In genomic region chr13:25085125-25085742, GRCh38 we compare ENCODE assay signal across 9 cellular contexts. TPM values are rescaled to one million over a fixed set of nuclear protein-coding genes. Genes with fewer than 3 reads are reported as not detected.
A peak's percentile ranks its signal among the peaks of the same experiment; 100 is the strongest.
DNase-seq lines count a peak whose midpoint lies in the region; ATAC-seq, FAIRE-seq and TF ChIP-seq lines count a peak whose summit lies in the region.
"Had no signal": no experiment of that assay in that cellular context is flagged by ENCODE, and none has a peak within 500 bp of the region (broad histone marks: within the 10 kb centered on the region; RNA-seq: fewer than 3 reads in every experiment).

No MANE protein-coding gene starts in this region.

- peak; percentile 72 for FAIRE-seq in GM12891 (lab: Jason Lieb, UNC)
- peak; percentile 41 for FAIRE-seq in GM12878 (lab: Jason Lieb, UNC)

- peak; percentile 81 for TF ChIP-seq RAD21 in GM12878 (IDR thresholded peaks at IDR 0.05; ENCODE audit: insufficient read depth, low read depth, low read length)
- peak; percentile 53 to 64 for TF ChIP-seq RAD21 in liver (IDR thresholded peaks at IDR 0.05)

- TF ChIP-seq POLR2A in GM12891 (IDR thresholded peaks at IDR 0.05; ENCODE audit: low read depth, low read length), result no peak
- TF ChIP-seq POLR2A in GM12878 (IDR thresholded peaks at IDR 0.05; ENCODE audit: low read depth, low read length), result no peak
- TF ChIP-seq POLR2A in GM18505 (IDR thresholded peaks at IDR 0.05; ENCODE audit: borderline replicate concordance, extremely low read depth, insufficient read depth, insufficient read length), result no peak

- H2AFZ ChIP-seq in GM12878 (ENCODE audit: control insufficient read depth, low read depth, low read length), result peak overlapping the region; percentile 18; the same call in 1 of the 2 replicates

- CTCF ChIA-PET in GM12878 (lab: Yijun Ruan, JAX), result interaction anchor here (0.6 to 4.8 kb wide), 5 partner anchors 28 to 290 kb away, joined by 3 to 48 read pairs (median 5); no protein-coding TSS in a partner anchor

- no peaks in the 10 kb centered on the region; a peak in 1 of 4 replicates for H3K27me3 ChIP-seq in GM12878 (replicated peaks in 1 of 2; ENCODE audit: control insufficient read depth in 2 of 2, insufficient read depth in 2 of 2, low read length in 1 of 2)
- H3K27me3 ChIP-seq in liver (ENCODE audit: control insufficient read depth in 4 of 4, insufficient read depth in 4 of 4, low read length in 3 of 4), result peaks cover 0 to 8% (median 0%) of the 10 kb centered on the region in 4 donors

- H3K79me2 ChIP-seq in GM12878 (ENCODE audit: control insufficient read depth, insufficient read depth, low read length), result no peaks in the 10 kb centered on the region

- no peaks in the 10 kb centered on the region for H4K20me1 ChIP-seq in GM12878 (ENCODE audit: control insufficient read depth, insufficient read depth)

- peak overlapping the region; percentile 23; the same call in 1 of the 2 replicates for H3K4me2 ChIP-seq in GM12878 (ENCODE audit: control insufficient read depth, insufficient read depth)

- no peak overlapping the region for H3K27ac ChIP-seq in GM12878 (ENCODE audit: control insufficient read depth, insufficient read depth)
- no peak overlapping the region for H3K27ac ChIP-seq in liver (ENCODE audit: low read depth in 1 of 2, low read length in 2 of 2)
- H3K27ac ChIP-seq: neutrophil had no signal

- ATAC-seq in GM12878 (peak; percentile 91), GM18505 (IDR thresholded peaks at IDR 0.05; ENCODE audit: unreplicated experiment) (no peak), HG02938 (IDR thresholded peaks at IDR 0.05; ENCODE audit: unreplicated experiment) (no peak), HG03196 (IDR thresholded peaks at IDR 0.05; ENCODE audit: unreplicated experiment) (no peak)

- H3K4me1 ChIP-seq in GM12878 (ENCODE audit: control insufficient read depth, insufficient read depth, low read length) (0 out of 2 replicates have a peak, but pooled peaks cover 3% of the 10 kb centered on the region), liver (ENCODE audit: control insufficient read depth in 4 of 4, insufficient read depth in 4 of 4, low read length in 3 of 4) (no peaks in the 10 kb centered on the region)

- no peak overlapping the region; the same call in 1 of the 2 replicates for H3K4me3 ChIP-seq in GM12878
- H3K4me3 ChIP-seq in liver (ENCODE audit: low read depth in 1 of 3, low read length in 3 of 3), result no peak overlapping the region

- RAD21 ChIA-PET in GM12878 (lab: Charles Lee; ENCODE audit: unreplicated experiment), result interaction anchor here (1.7 kb wide), 1 partner anchor 290 kb away, joined by 10 read pairs; no protein-coding TSS in a partner anchor

- SMC1A ChIA-PET in GM12878 (lab: Charles Lee; ENCODE audit: uncharacterized antibody, unreplicated experiment), result interaction anchor here (1.0 to 1.8 kb wide), 4 partner anchors 29 to 289 kb away, joined by 3 to 8 read pairs (median 6); no protein-coding TSS in a partner anchor

- H3K9ac ChIP-seq in GM12878 (ENCODE audit: control insufficient read depth, insufficient read depth, low read length) (no peak overlapping the region), liver (ENCODE audit: low read depth in 1 of 2, low read length in 2 of 2) (no peak overlapping the region)

- 40% methylated on average over 6 of the region's 6 CpGs for WGBS in GM12878 (ENCODE audit: insufficient coverage, insufficient replicate concordance, low lambda C conversion rate, missing lambda C conversion rate)
- 43% methylated on average over 6 of the region's 6 CpGs for WGBS in liver

- POLR2A ChIA-PET in GM12878 (lab: Charles Lee), result no interaction called here

- H3K36me3 ChIP-seq in GM12878 (ENCODE audit: control insufficient read depth in 2 of 2, insufficient read depth in 2 of 2, low read length in 1 of 2) (no peaks in the 10 kb centered on the region), liver (ENCODE audit: control insufficient read depth in 4 of 4, insufficient read depth in 3 of 4, low read depth in 1 of 4, low read length in 3 of 4) (no peaks in the 10 kb centered on the region)
- H3K36me3 ChIP-seq: neutrophil had no signal

- no TSS peak for BruUV-seq in GM12878 (replicated peaks; lab: Mats Ljungman, UMichigan)

- intact Hi-C loops in GM12878 (cut with micrococcal nuclease; ENCODE audit: unreplicated experiment), result loop anchor here (1.0 kb wide), 3 partner anchors 29 to 290 kb away; no protein-coding TSS in a partner anchor

- no peak for TF ChIP-seq EP300 in GM12878 (IDR thresholded peaks at IDR 0.05; ENCODE audit: borderline replicate concordance in 1 of 2, control insufficient read depth in 1 of 2, low read depth in 2 of 2, low read length in 2 of 2)

- in situ Hi-C loops in GM12878 (cut with MboI), result loop anchor here (10.0 kb wide), 1 partner anchor 290 kb away; the partner anchor contains the start of gene ATP8A2

- DNase-seq in Ammon's horn (ENCODE audit: low spot score), result peak; percentile 83
- DNase-seq in GM12891 (ENCODE audit: insufficient read length, low spot score), result no peak
- peak; percentile 2 for DNase-seq in NCI-H1694 treated with DMSO at 0.1 percent for 48 hours (lab: John Stamatoyannopoulos, UW)
- DNase-seq in GM12878 (ENCODE audit: low read depth, low spot score), result no peak

- TF ChIP-seq CTCF in GM12878 (IDR thresholded peaks at IDR 0.05 in 2 of 3, conservative IDR thresholded peaks at IDR 0.05 in 1 of 3; ENCODE audit: control insufficient read depth in 2 of 3, extremely low read depth in 1 of 3, insufficient read depth in 1 of 3, low read depth in 3 of 3, low read length in 3 of 3), result peak; percentile 62 to 75 (median 75)
- TF ChIP-seq CTCF in liver (IDR thresholded peaks at IDR 0.05; ENCODE audit: low read depth, low read length, missing input control), result peak; percentile 34

- H3K9me3 ChIP-seq in GM12878 (replicated peaks; ENCODE audit: control insufficient read depth, insufficient read depth, low read length), result no peaks in the 10 kb centered on the region; the same call in 2 of the 3 replicates
- H3K9me3 ChIP-seq in liver (ENCODE audit: control insufficient read depth in 4 of 4, low read length in 3 of 4), result no peaks in the 10 kb centered on the region
- H3K9me3 ChIP-seq: neutrophil had no signal

TF ChIP-seq in GM12891, 5 proteins besides CTCF, POLR2A, EP300 and RAD21:
- TF ChIP-seq TAF1 (IDR thresholded peaks at IDR 0.05; ENCODE audit: low read depth, low read length) (no peak), POLR2AphosphoS5 (IDR thresholded peaks at IDR 0.05; ENCODE audit: low read depth, low read length) (no peak), SPI1 (IDR thresholded peaks at IDR 0.05; ENCODE audit: low read depth, low read length) (no peak), POU2F2 (IDR thresholded peaks at IDR 0.05; ENCODE audit: low read depth, low read length) (no peak), PAX5 (IDR thresholded peaks at IDR 0.05; ENCODE audit: insufficient read depth, low read length, severe bottlenecking) (no peak)
TF ChIP-seq in GM12891: peak in this region for 0.

TF ChIP-seq in GM12878, 131 proteins besides CTCF, POLR2A, EP300 and RAD21:
- TF ChIP-seq FOXM1 (IDR thresholded peaks at IDR 0.05; ENCODE audit: low read depth, low read length) (0 out of 2 replicates have a peak, but pooled peaks have one; percentile 18), RELA (IDR thresholded peaks at IDR 0.05; ENCODE audit: borderline replicate concordance, partially characterized antibody) (no peak), SMC3 (IDR thresholded peaks at IDR 0.05; ENCODE audit: borderline replicate concordance, low read length) (peak; percentile 72)
TF ChIP-seq in GM12878: peak in this region for 2.

TF ChIP-seq in liver, 16 proteins besides CTCF, POLR2A, EP300 and RAD21 (continues in another document):
- TF ChIP-seq NR2F2 (IDR thresholded peaks at IDR 0.05) (no peak), SP1 (IDR thresholded peaks at IDR 0.05) (no peak), ZBTB33 (IDR thresholded peaks at IDR 0.05) (no peak), RXRA (IDR thresholded peaks at IDR 0.05) (no peak), EGR1 (IDR thresholded peaks at IDR 0.05; ENCODE audit: low read depth in 2 of 2) (no peak), FOXA2 (IDR thresholded peaks at IDR 0.05) (no peak)
- TF ChIP-seq, protein P1, sequence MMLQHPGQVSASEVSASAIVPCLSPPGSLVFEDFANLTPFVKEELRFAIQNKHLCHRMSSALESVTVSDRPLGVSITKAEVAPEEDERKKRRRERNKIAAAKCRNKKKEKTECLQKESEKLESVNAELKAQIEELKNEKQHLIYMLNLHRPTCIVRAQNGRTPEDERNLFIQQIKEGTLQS (IDR thresholded peaks at IDR 0.05), result no peak

RNA-seq across cellular contexts. Expression of gene PABPC3, which starts 10.7 kb away (rescaled TPM):
- 0.55 TPM for polyA plus RNA-seq in GM12891 (2012; ENCODE audit: low read depth, missing spikeins)
- 0.34 and 0.38 TPM in 2 replicates for total RNA-seq in GM12878 (2013; cell fraction: nucleolus; rRNA removed)
- 0.05 and 0.11 TPM in 2 replicates for total RNA-seq in GM12878 (2014; rRNA removed)
- total RNA-seq in GM12878 (2014; rRNA removed; fragmentation: Illumina TruSeq; extraction: Trizol), result 0.04 and 0.09 TPM in 2 replicates
- 0.28 and 0.35 TPM in 2 replicates for total RNA-seq in GM12878 (2021)
- 0.85 TPM for polyA plus RNA-seq in GM12878 (2011; ENCODE audit: low read depth)
- polyA plus RNA-seq in GM12878 (2011; rRNA removed), result 0.34 and 0.49 TPM in 2 replicates
- polyA plus RNA-seq in GM12878 (2011; cell fraction: cytosol; rRNA removed), result 0.07 and 0.15 TPM in 2 replicates
- polyA plus RNA-seq in GM12878 (2011; cell fraction: nucleus; rRNA removed), result 0.15 and 0.16 TPM in 2 replicates
- 0.65 and 0.83 TPM in 2 replicates for polyA plus RNA-seq in GM12878 (2012)
- polyA plus RNA-seq in GM12878 (2014; fragmentation: Illumina TruSeq; extraction: Trizol), result 0.87 TPM in 2 replicates
- polyA plus RNA-seq in GM12878 (2014; fragmentation: Nextera tagmentation; extraction: Ambion mirVana), result under 1 TPM; 0.26 to 0.35 TPM
- 0.12 and 0.18 TPM in 2 replicates for polyA plus RNA-seq in GM12878 (2014; rRNA removed)
- under 1 TPM; 0.28 to 0.32 TPM for polyA plus RNA-seq in GM12878 (2016; fragmentation: Nextera tagmentation; extraction: Ambion mirVana)
- 0.15 and 0.22 TPM in 2 replicates for polyA minus RNA-seq in GM12878 (2011; rRNA and poly(A)+ RNA removed)
- not detected in 2 replicates for polyA minus RNA-seq in GM12878 (2011; cell fraction: cytosol; rRNA and poly(A)+ RNA removed)
- polyA minus RNA-seq in GM12878 (2011; cell fraction: nucleus; rRNA and poly(A)+ RNA removed), result not detected in 2 replicates
- total RNA-seq in liver, result under 1 TPM; under 0.01 to 0.19 TPM
- polyA plus RNA-seq in liver, result under 1 TPM in 1 of 2 donors, not detected in 1; 0.08 TPM

Comparison
In these comparisons a context has a peak if more than half of its experiments do, and no peak if none do; other contexts are left out.
1. DNase-seq: peak in Ammon's horn (single experiment) and NCI-H1694 treated with DMSO at 0.1 percent for 48 hours (single experiment); none in GM12891 (single experiment) and GM12878 (single experiment).